ENCODE assay signal across 1 cellular context in the genomic region with DNA sequence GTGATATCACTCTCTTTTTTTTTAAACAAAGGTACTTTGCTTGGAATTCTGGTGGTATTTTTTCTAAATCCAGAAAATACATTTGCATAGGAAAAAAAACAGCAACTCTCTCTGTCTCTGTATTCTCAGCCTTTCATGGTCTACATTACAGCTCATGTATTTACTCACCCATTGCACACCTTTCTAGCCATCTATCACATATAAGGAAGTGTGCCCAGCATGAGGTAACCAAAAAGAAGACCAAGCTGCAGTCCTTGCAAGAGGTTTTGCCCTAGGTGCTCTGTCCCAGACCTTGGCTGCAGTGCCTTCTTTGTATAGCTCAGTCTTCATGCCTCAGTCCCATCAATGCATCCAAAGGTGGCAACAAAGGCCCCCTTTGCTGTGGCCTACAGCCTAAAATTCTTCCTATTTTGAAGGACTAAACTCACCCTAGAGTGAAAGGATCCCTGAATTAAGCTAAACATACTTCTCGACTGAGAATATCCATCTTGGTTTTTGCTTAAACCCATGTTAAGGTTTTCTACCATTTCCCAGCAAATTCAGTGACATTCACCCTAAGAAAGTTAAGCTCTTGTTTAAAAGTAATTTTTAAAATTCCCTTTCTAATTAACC.
TF ChIP-seq lines count a peak whose summit lies in the region.

No MANE protein-coding gene starts in this region.

TF ChIP-seq in HepG2, 621 proteins besides CTCF, POLR2A, EP300 and RAD21 (continued from another document):
- TF ChIP-seq MTA3 (CRISPR knock-in tag; IDR thresholded peaks at IDR 0.05) (no peak), ARNT (IDR thresholded peaks at IDR 0.05) (no peak), NR2F6 (IDR thresholded peaks at IDR 0.05) (no peak), NR2F6 (CRISPR knock-in tag; IDR thresholded peaks at IDR 0.05) (no peak), ZFX (CRISPR knock-in tag; IDR thresholded peaks at IDR 0.05; ENCODE audit: low read depth) (0 out of 2 replicates have a peak, but pooled peaks have one; percentile 18), ZGPAT (CRISPR knock-in tag; IDR thresholded peaks at IDR 0.05) (no peak), ZNF615 (CRISPR knock-in tag; IDR thresholded peaks at IDR 0.05; ENCODE audit: borderline replicate concordance) (no peak), SRSF4 (IDR thresholded peaks at IDR 0.05; ENCODE audit: low read depth, low read length, poor library complexity, severe bottlenecking) (no peak), SP140L (CRISPR knock-in tag; IDR thresholded peaks at IDR 0.05; ENCODE audit: borderline replicate concordance) (no peak), NR1H2 (CRISPR knock-in tag; IDR thresholded peaks at IDR 0.05; ENCODE audit: borderline replicate concordance, low read depth) (no peak), KDM1A (CRISPR knock-in tag; IDR thresholded peaks at IDR 0.05) (no peak), ZNF367 (CRISPR knock-in tag; IDR thresholded peaks at IDR 0.05; ENCODE audit: borderline replicate concordance) (no peak), ZNF432 (CRISPR knock-in tag; IDR thresholded peaks at IDR 0.05; ENCODE audit: borderline replicate concordance) (no peak), ZFP36L1 (CRISPR knock-in tag; IDR thresholded peaks at IDR 0.05) (0 out of 2 replicates have a peak, but pooled peaks have one; percentile 10), PHF5A (CRISPR knock-in tag; IDR thresholded peaks at IDR 0.05; ENCODE audit: low read depth, unreplicated experiment) (no peak), MLXIP (CRISPR knock-in tag; IDR thresholded peaks at IDR 0.05; ENCODE audit: borderline replicate concordance) (no peak), KLF6 (CRISPR knock-in tag; IDR thresholded peaks at IDR 0.05) (no peak), NFKBIZ (CRISPR knock-in tag; IDR thresholded peaks at IDR 0.05) (no peak), SKIL (CRISPR knock-in tag; IDR thresholded peaks at IDR 0.05; ENCODE audit: borderline replicate concordance) (no peak), MAX (IDR thresholded peaks at IDR 0.05) (no peak), ZNF547 (CRISPR knock-in tag; IDR thresholded peaks at IDR 0.05) (no peak), ATAD3A (CRISPR knock-in tag; IDR thresholded peaks at IDR 0.05) (no peak), MED1 (CRISPR knock-in tag; IDR thresholded peaks at IDR 0.05) (no peak), ZNF430 (CRISPR knock-in tag; IDR thresholded peaks at IDR 0.05) (no peak), ZFP36 (IDR thresholded peaks at IDR 0.05; ENCODE audit: borderline replicate concordance, low read depth, low read length, partially characterized antibody) (no peak), MZF1 (CRISPR knock-in tag; IDR thresholded peaks at IDR 0.05; ENCODE audit: borderline replicate concordance) (no peak), TOE1 (CRISPR knock-in tag; IDR thresholded peaks at IDR 0.05) (0 out of 2 replicates have a peak, but pooled peaks have one; percentile 35), ZBTB21 (CRISPR knock-in tag; IDR thresholded peaks at IDR 0.05) (no peak), ZNF260 (CRISPR knock-in tag; IDR thresholded peaks at IDR 0.05; ENCODE audit: borderline replicate concordance, low read depth) (no peak), ZNF710 (CRISPR knock-in tag; IDR thresholded peaks at IDR 0.05; ENCODE audit: borderline replicate concordance) (no peak)
- TF ChIP-seq, protein P1, sequence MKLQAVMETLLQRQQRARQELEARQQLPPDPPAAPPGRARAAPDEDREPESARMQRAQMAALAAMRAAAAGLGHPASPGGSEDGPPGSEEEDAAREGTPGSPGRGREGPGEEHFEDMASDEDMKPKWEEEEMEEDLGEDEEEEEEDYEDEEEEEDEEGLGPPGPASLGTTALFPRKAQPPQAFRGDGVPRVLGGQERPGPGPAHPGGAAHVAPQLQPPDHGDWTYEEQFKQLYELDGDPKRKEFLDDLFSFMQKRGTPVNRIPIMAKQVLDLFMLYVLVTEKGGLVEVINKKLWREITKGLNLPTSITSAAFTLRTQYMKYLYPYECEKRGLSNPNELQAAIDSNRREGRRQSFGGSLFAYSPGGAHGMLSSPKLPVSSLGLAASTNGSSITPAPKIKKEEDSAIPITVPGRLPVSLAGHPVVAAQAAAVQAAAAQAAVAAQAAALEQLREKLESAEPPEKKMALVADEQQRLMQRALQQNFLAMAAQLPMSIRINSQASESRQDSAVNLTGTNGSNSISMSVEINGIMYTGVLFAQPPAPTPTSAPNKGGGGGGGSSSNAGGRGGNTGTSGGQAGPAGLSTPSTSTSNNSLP (IDR thresholded peaks at IDR 0.05; ENCODE audit: low read depth, low read length), result no peak
- TF ChIP-seq, protein P2, sequence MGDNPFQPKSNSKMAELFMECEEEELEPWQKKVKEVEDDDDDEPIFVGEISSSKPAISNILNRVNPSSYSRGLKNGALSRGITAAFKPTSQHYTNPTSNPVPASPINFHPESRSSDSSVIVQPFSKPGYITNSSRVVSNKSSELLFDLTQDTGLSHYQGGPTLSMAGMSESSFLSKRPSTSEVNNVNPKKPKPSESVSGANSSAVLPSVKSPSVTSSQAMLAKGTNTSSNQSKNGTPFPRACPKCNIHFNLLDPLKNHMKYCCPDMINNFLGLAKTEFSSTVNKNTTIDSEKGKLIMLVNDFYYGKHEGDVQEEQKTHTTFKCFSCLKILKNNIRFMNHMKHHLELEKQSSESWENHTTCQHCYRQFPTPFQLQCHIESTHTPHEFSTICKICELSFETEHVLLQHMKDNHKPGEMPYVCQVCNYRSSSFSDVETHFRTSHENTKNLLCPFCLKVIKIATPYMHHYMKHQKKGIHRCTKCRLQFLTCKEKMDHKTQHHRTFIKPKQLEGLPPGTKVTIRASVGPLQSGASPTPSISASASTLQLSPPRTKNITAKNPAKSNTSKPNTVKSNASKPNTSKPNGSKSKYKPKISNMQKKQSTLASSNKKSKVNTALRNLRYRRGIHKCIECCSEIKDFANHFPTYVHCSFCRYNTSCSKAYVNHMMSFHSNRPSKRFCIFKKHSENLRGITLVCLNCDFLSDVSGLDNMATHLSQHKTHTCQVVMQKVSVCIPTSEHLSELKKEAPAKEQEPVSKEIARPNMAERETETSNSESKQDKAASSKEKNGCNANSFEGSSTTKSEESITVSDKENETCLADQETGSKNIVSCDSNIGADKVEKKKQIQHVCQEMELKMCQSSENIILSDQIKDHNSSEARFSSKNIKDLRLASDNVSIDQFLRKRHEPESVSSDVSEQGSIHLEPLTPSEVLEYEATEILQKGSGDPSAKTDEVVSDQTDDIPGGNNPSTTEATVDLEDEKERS (CRISPR knock-in tag; IDR thresholded peaks at IDR 0.05), result 0 out of 2 replicates have a peak, but pooled peaks have one; percentile 27
